Comparison of ENCODE assay signal across 1 cellular context in genomic region chr4:40918330-40918729, GRCh38.
TF ChIP-seq lines count a peak whose summit lies in the region.

No MANE protein-coding gene starts in this region.

TF ChIP-seq in GM23338, 12 proteins besides CTCF, POLR2A, EP300 and RAD21 (continued from another document):
- no peak for TF ChIP-seq ZNF462 (CRISPR knock-in tag; IDR thresholded peaks at IDR 0.05)
- TF ChIP-seq ZNF114 (CRISPR knock-in tag; IDR thresholded peaks at IDR 0.05) = no peak
- no peak for TF ChIP-seq EZH2 (IDR thresholded peaks at IDR 0.05; ENCODE audit: low read depth, unreplicated experiment)
- TF ChIP-seq EZH2phosphoT487 (IDR thresholded peaks at IDR 0.05; ENCODE audit: unreplicated experiment) = no peak
- TF ChIP-seq ZNF331 (CRISPR knock-in tag; IDR thresholded peaks at IDR 0.05; ENCODE audit: low read depth) = no peak
- no peak for TF ChIP-seq JUNB (IDR thresholded peaks at IDR 0.05; ENCODE audit: unreplicated experiment)
- TF ChIP-seq ETS1 (IDR thresholded peaks at IDR 0.05) = no peak
